1 cellular context compared by ENCODE assay signal in the genomic region with DNA sequence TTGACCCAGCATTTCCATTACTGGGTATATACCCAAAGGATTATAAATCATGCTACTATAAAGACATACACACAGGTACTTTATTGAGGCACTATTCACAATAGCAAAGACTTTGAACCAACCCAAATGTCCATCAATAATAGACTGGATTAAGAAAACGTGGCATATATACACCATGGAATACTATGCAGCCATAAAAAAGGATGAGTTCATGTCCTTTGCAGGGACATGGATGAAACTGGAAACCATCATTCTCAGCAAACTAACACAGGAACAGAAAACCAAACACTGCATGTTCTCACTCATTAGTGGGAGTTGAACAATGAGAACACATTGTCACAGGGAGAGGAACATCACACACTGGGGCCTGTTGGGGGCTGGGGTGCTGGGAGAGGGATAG.
A peak's percentile ranks its signal among the peaks of the same experiment; 100 is the strongest.
TF ChIP-seq lines count a peak whose summit lies in the region.

No MANE protein-coding gene starts in this region.

TF ChIP-seq in HEK293, 187 proteins besides CTCF, POLR2A, EP300 and RAD21:
- TF ChIP-seq ZNF580 (tag by site-specific recombination; IDR thresholded peaks at IDR 0.05): 0 out of 2 replicates have a peak, but pooled peaks have one; percentile 24
- peak; percentile 91 for TF ChIP-seq ZNF146 (tag by site-specific recombination; IDR thresholded peaks at IDR 0.05)
